Comparison of ENCODE assay signal across 8 cellular contexts in genomic region chr16:2867987-2868789, GRCh38.
A peak's percentile ranks its signal among the peaks of the same experiment; 100 is the strongest.
DNase-seq lines count a peak whose midpoint lies in the region; ATAC-seq and TF ChIP-seq lines count a peak whose summit lies in the region.

No MANE protein-coding gene starts in this region.

- DNase-seq in AG10803 (ENCODE audit: low read depth) (peak; percentile 92), NCI-H446 (lab: John Stamatoyannopoulos, UW) (peak; percentile 84 to 91), choroid plexus epithelial cell (ENCODE audit: low read depth) (peak; percentile 94), kidney glomerular epithelial cell (lab: John Stamatoyannopoulos, UW) (peak; percentile 89)
- DNase-seq in activated CD4-positive, alpha-beta T cell treated with anti-CD3 and anti-CD28 coated beads for 24 hours (ENCODE audit: low read depth in 2 of 2), result peak; percentile 94 to 98
- peak; percentile 93 to 96 for DNase-seq in stimulated activated CD4-positive, alpha-beta T cell treated with anti-CD3 and anti-CD28 coated beads, Interleukin-15, amount 100 ng/mL, for 48 hours (ENCODE audit: low read depth in 2 of 2)

- TF ChIP-seq CTCF in AG10803 (conservative IDR thresholded peaks at IDR 0.05; ENCODE audit: low read length) (peak; percentile 85), choroid plexus epithelial cell (conservative IDR thresholded peaks at IDR 0.05; ENCODE audit: low read depth, low read length) (peak; percentile 93)

- H3K4me3 ChIP-seq in AG10803 (ENCODE audit: low read length), result peak overlapping the region; percentile 73
- peak overlapping the region; percentile 74 for H3K4me3 ChIP-seq in choroid plexus epithelial cell (ENCODE audit: low read depth, low read length)

- peak; percentile 85 for ATAC-seq in GM19023 (IDR thresholded peaks at IDR 0.05; ENCODE audit: unreplicated experiment)
- ATAC-seq in HG03354 (IDR thresholded peaks at IDR 0.05; ENCODE audit: poor library complexity, severe bottlenecking, unreplicated experiment), result peak; percentile 90

Comparison
In these comparisons a context has a peak if more than half of its experiments do, and no peak if none do; other contexts are left out.
1. Peak in every context shown above with its lines: DNase-seq, ATAC-seq and H3K4me3 ChIP-seq.